In the genomic region with DNA sequence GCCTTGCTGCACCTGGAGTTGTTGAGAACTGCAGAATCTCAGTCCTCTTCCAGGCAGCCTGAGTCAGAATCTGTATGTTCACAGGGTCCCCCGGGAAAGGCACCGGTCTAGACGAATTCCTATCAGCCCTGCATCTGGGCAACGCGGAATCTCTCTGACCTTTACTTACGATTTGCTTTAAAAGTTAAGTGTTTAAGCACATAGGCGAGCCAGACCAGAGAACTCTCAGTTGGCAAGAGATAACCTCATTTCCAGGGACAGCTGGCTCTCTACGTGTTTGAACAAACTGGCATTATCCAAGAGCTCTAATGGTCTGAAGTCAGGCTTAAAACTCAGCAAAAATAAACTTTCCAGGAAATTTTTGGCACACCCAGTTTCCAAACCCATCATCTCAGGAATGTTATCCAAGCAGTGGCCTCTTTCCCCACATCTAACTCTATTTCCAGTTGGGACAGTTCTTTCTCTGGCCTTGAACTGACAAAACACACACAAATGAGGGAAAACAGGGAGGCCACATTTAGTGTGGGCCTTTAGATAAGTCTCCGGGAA, we compare ENCODE assay signal across 21 cellular contexts. TPM values are rescaled to one million over a fixed set of nuclear protein-coding genes. Genes with fewer than 3 reads are reported as not detected.
DNase-seq lines count a peak whose midpoint lies in the region; FAIRE-seq and TF ChIP-seq lines count a peak whose summit lies in the region.
"Had no signal": no experiment of that assay in that cellular context is flagged by ENCODE, and none has a peak within 500 bp of the region (broad histone marks: within the 10 kb centered on the region; RNA-seq: fewer than 3 reads in every experiment).

No MANE protein-coding gene starts in this region.

- H2AFZ ChIP-seq in hepatocyte = no peak overlapping the region

- H3K27me3 ChIP-seq in SJCRH30 = no peaks in the 10 kb centered on the region
- no peaks in the 10 kb centered on the region for H3K27me3 ChIP-seq in hepatocyte

- H3K4me1 ChIP-seq in SJCRH30 (peaks cover 6% of the 10 kb centered on the region; the same call in 1 of the 2 replicates), hepatocyte (ENCODE audit: insufficient read depth) (peaks cover 17% of the 10 kb centered on the region)

- H3K4me3 ChIP-seq in SJCRH30 = no peak overlapping the region
- H3K4me3 ChIP-seq in hepatocyte = no peak overlapping the region
- H3K4me3 ChIP-seq: prostate gland had no signal

- intact Hi-C loops in posterior vena cava (cut with DNase I) = no loop called here

- H3K9me3 ChIP-seq in SJCRH30 (replicated peaks) = no peaks in the 10 kb centered on the region
- H3K9me3 ChIP-seq in hepatocyte (ENCODE audit: low read depth) = no peaks in the 10 kb centered on the region
- H3K9me3 ChIP-seq: prostate gland had no signal

- no peaks in the 10 kb centered on the region for H3K79me2 ChIP-seq in hepatocyte

- no peaks in the 10 kb centered on the region for H3K9me2 ChIP-seq in hepatocyte (replicated peaks; ENCODE audit: insufficient read depth)

- 21% methylated on average over 9 of the region's 9 CpGs for WGBS in hepatocyte (ENCODE audit: low lambda C conversion rate, missing lambda C conversion rate)

- FAIRE-seq in HTR-8/SVneo (lab: Jason Lieb, UNC) = no peak

- TF ChIP-seq CTCF in hepatocyte (IDR thresholded peaks at IDR 0.05; ENCODE audit: poor library complexity) = no peak

- H4K20me1 ChIP-seq in hepatocyte (ENCODE audit: insufficient read depth, poor library complexity, severe bottlenecking) = no peaks in the 10 kb centered on the region

- H3K27ac ChIP-seq in SJCRH30 (no peak overlapping the region), hepatocyte (peak overlapping the region; percentile 52)
- H3K27ac ChIP-seq: prostate gland had no signal

- H3K36me3 ChIP-seq in SJCRH30 (no peaks in the 10 kb centered on the region), hepatocyte (replicated peaks; ENCODE audit: insufficient read depth, low read depth) (no peaks in the 10 kb centered on the region)
- H3K36me3 ChIP-seq: prostate gland had no signal

- peak overlapping the region; percentile 33 for H3K4me2 ChIP-seq in hepatocyte

- DNase-seq in NCI-H1092 treated with DMSO at 0.1 percent for 48 hours (lab: John Stamatoyannopoulos, UW) (peak; percentile 55), NCI-H1092 (lab: John Stamatoyannopoulos, UW) (no peak), SJCRH30 (peak; percentile 13 to 32), hepatocyte (ENCODE audit: low spot score) (peak; percentile 31), posterior vena cava (ENCODE audit: low spot score) (peak; percentile 84), HTR-8/SVneo (ENCODE audit: insufficient read length, low spot score) (no peak)
- no peak for DNase-seq in NK-92 treated with Interleukin-12 subunit alpha and Interleukin-12 subunit beta, amount 100 ng/mL, for 24 hours (lab: John Stamatoyannopoulos, UW)
- no peak for DNase-seq in activated CD8-positive, alpha-beta memory T cell treated with anti-CD3 and anti-CD28 coated beads for 24 hours
- DNase-seq: activated CD8-positive, alpha-beta T cell treated with anti-CD3 and anti-CD28 coated beads for 36 hours; activated naive CD8-positive, alpha-beta T cell treated with anti-CD3 and anti-CD28 coated beads, Interleukin-2, amount 50 U/mL, for 24 hours; C1 segment of cervical spinal cord; caudate nucleus; DMS153; effector CD4-positive, alpha-beta T cell; KG1; left ventricle myocardium superior; NCI-H1048; NCI-H2171 treated with DMSO at 0.1 percent for 48 hours; stimulated activated naive B cell treated with anti-CD40 and anti-IgM and Interleukin-4, amounts not matched to agents 10 μg/mL and 1 μg/mL and 100 μg/mL, for 72 hours; T-helper 2 cell had no signal

RNA-seq across cellular contexts. Expression of a gene that starts 53.4 kb away (rescaled TPM):
- 18.7 and 21.6 TPM in 2 replicates for total RNA-seq in SJCRH30 (2014; rRNA removed; shearing (Covaris generic))
- 132 and 136 TPM in 2 replicates for total RNA-seq in hepatocyte
- 131 and 142 TPM in 2 replicates for polyA plus RNA-seq in hepatocyte
- total RNA-seq in posterior vena cava = 10 to 100 TPM; 19.5 to 29.2 TPM
- total RNA-seq: activated CD8-positive, alpha-beta T cell treated with anti-CD3 and anti-CD28 coated beads for 36 hours had no signal

Comparison
In these comparisons a context has a peak if more than half of its experiments do, and no peak if none do; other contexts are left out.
1. DNase-seq: peak in NCI-H1092 treated with DMSO at 0.1 percent for 48 hours (single experiment), SJCRH30 (2 of 2), hepatocyte (single experiment) and posterior vena cava (single experiment); none in NCI-H1092 (single experiment), HTR-8/SVneo (single experiment), NK-92 treated with Interleukin-12 subunit alpha and Interleukin-12 subunit beta, amount 100 ng/mL, for 24 hours (single experiment) and activated CD8-positive, alpha-beta memory T cell treated with anti-CD3 and anti-CD28 coated beads for 24 hours (single experiment).